ENCODE assay signal across 8 cellular contexts in the genomic region with DNA sequence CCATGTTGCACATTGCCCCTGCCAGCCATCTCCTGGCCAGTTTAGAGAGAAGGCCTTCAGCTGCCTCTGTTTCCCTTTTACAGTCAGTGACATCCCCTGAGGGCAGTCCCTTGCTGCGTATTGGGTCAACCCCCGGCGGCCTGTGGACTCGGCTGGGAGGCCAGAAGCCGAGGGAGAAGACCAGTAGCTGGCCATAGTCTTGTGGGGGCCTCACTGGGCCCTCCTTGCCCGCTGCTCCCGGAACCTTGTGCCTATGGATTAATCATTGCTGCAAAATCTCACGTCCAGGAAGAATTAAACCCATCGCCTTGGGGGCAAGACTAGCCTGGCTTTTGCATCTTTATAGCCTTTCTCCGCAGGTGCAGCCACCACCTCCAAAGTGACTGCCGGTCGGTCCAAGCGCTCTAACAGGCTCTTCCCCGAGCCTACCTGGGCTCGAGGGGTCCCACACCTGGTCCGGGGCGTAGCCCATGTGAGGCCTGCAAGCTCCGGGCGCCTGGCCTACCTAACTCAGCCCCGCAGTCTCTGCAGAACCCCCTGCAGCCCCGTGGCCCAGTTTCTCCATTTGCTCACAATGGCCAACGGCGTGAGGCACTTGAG. TPM values are rescaled to one million over a fixed set of nuclear protein-coding genes. Genes with fewer than 3 reads are reported as not detected.
DNase-seq lines count a peak whose midpoint lies in the region; ATAC-seq, FAIRE-seq and TF ChIP-seq lines count a peak whose summit lies in the region.

No MANE protein-coding gene starts in this region.

- no peak for FAIRE-seq in D721Med (lab: Jason Lieb, UNC)

- peak overlapping the region in 5 of 7 donors; percentile 37 to 90 (median 51) for H3K27ac Mint-ChIP-seq in CD4-positive, alpha-beta memory T cell
- H3K27ac Mint-ChIP-seq in endodermal cell = peak overlapping the region; percentile 95

- ATAC-seq in GM18870 (IDR thresholded peaks at IDR 0.05; ENCODE audit: unreplicated experiment) = no peak

- H3K27ac ChIP-seq in CD4-positive, alpha-beta memory T cell (ENCODE audit: low read depth, low read length) = peak overlapping the region; percentile 42
- H3K27ac ChIP-seq in endodermal cell (ENCODE audit: low read depth, low read length) (peak overlapping the region; percentile 90), neutrophil (peak overlapping the region; percentile 41)

- H3K4me3 Mint-ChIP-seq in CD4-positive, alpha-beta memory T cell = peak overlapping the region; percentile 73 to 98 (median 92)
- peak overlapping the region; percentile 77 for H3K4me3 Mint-ChIP-seq in endodermal cell

- peaks cover 0 to 2% of the 10 kb centered on the region in 2 donors for H3K27me3 Mint-ChIP-seq in CD4-positive, alpha-beta memory T cell
- peaks cover 42% of the 10 kb centered on the region for H3K27me3 Mint-ChIP-seq in endodermal cell (ENCODE audit: insufficient read depth)

- H3K36me3 ChIP-seq in CD4-positive, alpha-beta memory T cell (ENCODE audit: insufficient read depth, low read length) = no peaks in the 10 kb centered on the region
- H3K36me3 ChIP-seq in MG63 = peaks cover 17% of the 10 kb centered on the region
- H3K36me3 ChIP-seq in endodermal cell (ENCODE audit: control insufficient read depth, insufficient read depth, low read length) = no peaks in the 10 kb centered on the region
- no peaks in the 10 kb centered on the region for H3K36me3 ChIP-seq in neutrophil

- H3K36me3 Mint-ChIP-seq in CD4-positive, alpha-beta memory T cell = peaks cover 0 to 6% of the 10 kb centered on the region in 2 donors
- H3K36me3 Mint-ChIP-seq in endodermal cell (ENCODE audit: low read depth) = peaks cover 2% of the 10 kb centered on the region

- H3K9me3 ChIP-seq in CD4-positive, alpha-beta memory T cell (ENCODE audit: control insufficient read depth in 1 of 2, low read length in 2 of 2) = no peaks in the 10 kb centered on the region
- H3K9me3 ChIP-seq in MG63 (no peaks in the 10 kb centered on the region), endodermal cell (ENCODE audit: control insufficient read depth, low read length) (no peaks in the 10 kb centered on the region), neutrophil (no peaks in the 10 kb centered on the region)

- DNase-seq in CD4-positive, alpha-beta memory T cell = no peak
- DNase-seq in MG63 (no peak), endodermal cell (peak; percentile 52), D721Med (ENCODE audit: insufficient read length, low spot score) (no peak), hippocampal formation (lab: John Stamatoyannopoulos, UW) (no peak), DMS79 (lab: John Stamatoyannopoulos, UW) (no peak)

- POLR2A ChIA-PET in CD4-positive, alpha-beta memory T cell (lab: Charles Lee; ENCODE audit: partially characterized antibody) = interaction anchor here (1.0 to 3.9 kb wide), 5 partner anchors 11 to 331 kb away, joined by 4 to 44 read pairs (median 5); a partner anchor contains a TSS

- WGBS in endodermal cell (ENCODE audit: insufficient coverage in 1 of 2, insufficient read length in 1 of 2), 2 experiments = 43% methylated on average over 16 to 23 of the region's 23 CpGs

- no peaks in the 10 kb centered on the region for H3K27me3 ChIP-seq in CD4-positive, alpha-beta memory T cell (ENCODE audit: insufficient read depth, low read length)
- no peaks in the 10 kb centered on the region for H3K27me3 ChIP-seq in MG63
- no peaks in the 10 kb centered on the region for H3K27me3 ChIP-seq in endodermal cell (ENCODE audit: control insufficient read depth, insufficient read depth, low read length, poor library complexity, severe bottlenecking)
- H3K27me3 ChIP-seq in neutrophil = peaks cover 7% of the 10 kb centered on the region

- peaks cover 5 to 22% (median 16%) of the 10 kb centered on the region in 4 donors for H3K4me1 Mint-ChIP-seq in CD4-positive, alpha-beta memory T cell
- peaks cover 26% of the 10 kb centered on the region for H3K4me1 Mint-ChIP-seq in endodermal cell

- CTCF ChIA-PET in CD4-positive, alpha-beta memory T cell (lab: Charles Lee; ENCODE audit: partially characterized antibody) = interaction anchor here (0.7 to 4.9 kb wide), 6 partner anchors 11 to 279 kb away, joined by 3 to 44 read pairs (median 4); a partner anchor contains a TSS

- H3K9me3 Mint-ChIP-seq in CD4-positive, alpha-beta memory T cell = peaks cover 0 to 3% (median 0%) of the 10 kb centered on the region in 8 donors
- H3K9me3 Mint-ChIP-seq in endodermal cell = no peaks in the 10 kb centered on the region

- peaks cover 14% of the 10 kb centered on the region for H3K4me1 ChIP-seq in CD4-positive, alpha-beta memory T cell (ENCODE audit: insufficient read depth, low read length)
- H3K4me1 ChIP-seq in endodermal cell (ENCODE audit: control insufficient read depth, insufficient read depth, low read length) (no peaks in the 10 kb centered on the region), neutrophil (ENCODE audit: control insufficient read depth in 1 of 2, insufficient read depth in 1 of 2, low read depth in 1 of 2, low read length in 1 of 2) (peaks cover 16 to 18% of the 10 kb centered on the region in 2 experiments)

- peak overlapping the region; percentile 69 to 79 for H3K4me3 ChIP-seq in CD4-positive, alpha-beta memory T cell (ENCODE audit: low read length in 2 of 2)
- peak overlapping the region; percentile 68 for H3K4me3 ChIP-seq in MG63
- H3K4me3 ChIP-seq in endodermal cell (ENCODE audit: low read length) = peak overlapping the region; percentile 90
- peak overlapping the region; percentile 85 for H3K4me3 ChIP-seq in neutrophil (ENCODE audit: low read depth in 1 of 2, low read length in 1 of 2)

- no peak for TF ChIP-seq CTCF in endodermal cell (conservative IDR thresholded peaks at IDR 0.05)
- no peak for TF ChIP-seq CTCF in neutrophil (IDR thresholded peaks at IDR 0.05)
- no peak for TF ChIP-seq CTCF in D721Med (IDR thresholded peaks at IDR 0.05; ENCODE audit: insufficient read depth, missing control alignments)

- H3K9ac ChIP-seq in endodermal cell (ENCODE audit: extremely low read depth, low read length, poor library complexity, severe bottlenecking) = peak overlapping the region; percentile 90

- intact Hi-C loops in CD4-positive, alpha-beta memory T cell (cut with micrococcal nuclease) = no loop called here

RNA-seq across cellular contexts. Expression of a gene that starts 0.9 kb away (rescaled TPM):
- 1 to 10 TPM; 1.2 TPM for total RNA-seq in CD4-positive, alpha-beta memory T cell
- under 1 TPM; 0.24 to 0.43 TPM for polyA plus RNA-seq in CD4-positive, alpha-beta memory T cell
- total RNA-seq in MG63 (2014; rRNA removed; shearing (Covaris generic); ENCODE audit: low replicate concordance) = 8.8 and 18.5 TPM in 2 replicates
- total RNA-seq in endodermal cell = 1 to 10 TPM; 6.8 to 9.0 TPM
- polyA plus RNA-seq in endodermal cell (2013, experiment 1 of 2) = 28.5 TPM
- 11.2 TPM for polyA plus RNA-seq in endodermal cell (2013, experiment 2 of 2)

RNA-seq across cellular contexts. Expression of a gene that starts 23.3 kb away (rescaled TPM):
- not detected for total RNA-seq in CD4-positive, alpha-beta memory T cell
- not detected for polyA plus RNA-seq in CD4-positive, alpha-beta memory T cell
- total RNA-seq in MG63 (2014; rRNA removed; shearing (Covaris generic); ENCODE audit: low replicate concordance) = not detected in 2 replicates
- total RNA-seq in endodermal cell = under 1 TPM; 0.20 to 0.64 TPM
- polyA plus RNA-seq in endodermal cell (2013, experiment 1 of 2) = 0.64 TPM
- 0.66 TPM for polyA plus RNA-seq in endodermal cell (2013, experiment 2 of 2)

RNA-seq across cellular contexts. Expression of a gene that starts 58.2 kb away (rescaled TPM):
- total RNA-seq in CD4-positive, alpha-beta memory T cell = 10 to 100 TPM; 18.4 to 20.3 TPM
- 10 to 100 TPM; 14.6 to 21.6 TPM for polyA plus RNA-seq in CD4-positive, alpha-beta memory T cell
- total RNA-seq in MG63 (2014; rRNA removed; shearing (Covaris generic); ENCODE audit: low replicate concordance) = 14.0 and 24.8 TPM in 2 replicates
- 10 to 100 TPM; 26.6 to 29.0 TPM for total RNA-seq in endodermal cell
- polyA plus RNA-seq in endodermal cell (2013, experiment 1 of 2) = 14.6 TPM
- polyA plus RNA-seq in endodermal cell (2013, experiment 2 of 2) = 13.9 TPM
